8 cellular contexts compared by ENCODE assay signal in genomic region chr12:105357162-105357691, GRCh38. TPM values are rescaled to one million over a fixed set of nuclear protein-coding genes. Genes with fewer than 3 reads are reported as not detected.
DNase-seq lines count a peak whose midpoint lies in the region; ATAC-seq and TF ChIP-seq lines count a peak whose summit lies in the region.

No MANE protein-coding gene starts in this region.

- peak; percentile 31 for DNase-seq in LoVo (ENCODE audit: low spot score)
- no peak for DNase-seq in mucosa of descending colon
- no peak for DNase-seq in mesendoderm
- DNase-seq in NCI-H1694 treated with DMSO at 0.1 percent for 48 hours (lab: John Stamatoyannopoulos, UW): no peak
- no peak for DNase-seq in cortex of kidney (lab: John Stamatoyannopoulos, UW)
- no peak for DNase-seq in left lung

- no peak overlapping the region for H2BK120ac ChIP-seq in mesendoderm (ENCODE audit: low read depth, low read length)

- no CpG with 5 or more reads among the region's 6 CpGs for WGBS in mesendoderm (ENCODE audit: extremely low coverage, insufficient coverage, low lambda C conversion rate)

- H3K9me3 ChIP-seq in mucosa of descending colon: no peaks in the 10 kb centered on the region
- no peaks in the 10 kb centered on the region for H3K9me3 ChIP-seq in left lung

- H3K27ac ChIP-seq in mesendoderm (ENCODE audit: low read depth, low read length) (no peak overlapping the region), left lung (no peak overlapping the region)

- no peak overlapping the region for H2BK15ac ChIP-seq in mesendoderm (replicated peaks; ENCODE audit: low read depth)

- TF ChIP-seq CTCF in mucosa of descending colon (IDR thresholded peaks at IDR 0.05): no peak
- TF ChIP-seq CTCF in left lung (IDR thresholded peaks at IDR 0.05): no peak

- intact Hi-C loops in mucosa of descending colon (cut with DNase I, micrococcal nuclease) (no loop called here), left lung (cut with DNase I) (no loop called here)

- no peak overlapping the region for H3K9ac ChIP-seq in mesendoderm (ENCODE audit: low read length)

- H4K8ac ChIP-seq in mesendoderm (ENCODE audit: low read depth, low read length): no peak overlapping the region

- H3K4me3 ChIP-seq in mucosa of descending colon (no peak overlapping the region), mesendoderm (ENCODE audit: low read length) (no peak overlapping the region), left lung (no peak overlapping the region)

- ATAC-seq in GM18508 (IDR thresholded peaks at IDR 0.05; ENCODE audit: insufficient read depth, unreplicated experiment) (peak; percentile 55), GM21825 (IDR thresholded peaks at IDR 0.05; ENCODE audit: unreplicated experiment) (peak; percentile 74), mucosa of descending colon (peak; percentile 30), left lung (no peak)

- H3K4me1 ChIP-seq in mucosa of descending colon (ENCODE audit: low read depth) (no peaks in the 10 kb centered on the region), mesendoderm (ENCODE audit: control insufficient read depth, low read depth, low read length) (peaks cover 2% of the 10 kb centered on the region), left lung (peaks cover 0 to 4% of the 10 kb centered on the region in 2 donors)

- H3K56ac ChIP-seq in mesendoderm (ENCODE audit: low read length): no peak overlapping the region

- H3K36me3 ChIP-seq in mucosa of descending colon (ENCODE audit: low read depth): no peaks in the 10 kb centered on the region
- H3K36me3 ChIP-seq in mesendoderm (ENCODE audit: control insufficient read depth, insufficient read depth, low read length): no peaks in the 10 kb centered on the region
- H3K36me3 ChIP-seq in left lung: no peaks in the 10 kb centered on the region

- no peak overlapping the region for H3K4me2 ChIP-seq in mesendoderm (ENCODE audit: low read length)

- no peak overlapping the region for H3K4ac ChIP-seq in mesendoderm (ENCODE audit: low read depth, low read length)

- no peak overlapping the region for H2BK5ac ChIP-seq in mesendoderm (ENCODE audit: low read length)

- H3K79me2 ChIP-seq in mesendoderm (ENCODE audit: control insufficient read depth, insufficient read depth, low read length): no peaks in the 10 kb centered on the region

- no peak overlapping the region for H2AK5ac ChIP-seq in mesendoderm (ENCODE audit: low read length)

- no peaks in the 10 kb centered on the region for H3K27me3 ChIP-seq in mesendoderm (ENCODE audit: insufficient read depth, low read length, poor library complexity)
- H3K27me3 ChIP-seq in left lung: no peaks in the 10 kb centered on the region

- H3K18ac ChIP-seq in mesendoderm (ENCODE audit: low read length): no peak overlapping the region

- H3K79me1 ChIP-seq in mesendoderm (ENCODE audit: low read length): no peaks in the 10 kb centered on the region

- no peak overlapping the region for H4K5ac ChIP-seq in mesendoderm (ENCODE audit: low read length)

- H3K23ac ChIP-seq in mesendoderm (ENCODE audit: low read length): no peak overlapping the region

RNA-seq across cellular contexts. Expression of gene C12orf75, which starts 26.7 kb away (rescaled TPM):
- total RNA-seq in mucosa of descending colon (100 to 1,000 TPM in 1 of 3 donors, 10 to 100 TPM in 2; 47.4 to 119 (median 81.7) TPM), left lung (10 to 100 TPM; 16.2 to 17.0 TPM)
- 18.9 TPM for polyA plus RNA-seq in mesendoderm (2013, experiment 1 of 2)
- 19.9 TPM for polyA plus RNA-seq in mesendoderm (2013, experiment 2 of 2)
